Comparison of ENCODE assay signal across 21 cellular contexts in genomic region chr1:964691-965525, GRCh38. TPM values are rescaled to one million over a fixed set of nuclear protein-coding genes. Genes with fewer than 3 reads are reported as not detected.
DNase-seq lines count a peak whose midpoint lies in the region; ATAC-seq, FAIRE-seq and TF ChIP-seq lines count a peak whose summit lies in the region.
"Had no signal": no experiment of that assay in that cellular context is flagged by ENCODE, and none has a peak within 500 bp of the region (broad histone marks: within the 10 kb centered on the region; RNA-seq: fewer than 3 reads in every experiment).

No MANE protein-coding gene starts in this region.

- RAD21 ChIA-PET in HCT116 (lab: Charles Lee; ENCODE audit: low non-redundant PET in 1 of 2, low total read pairs in 2 of 2, uncharacterized antibody in 2 of 2, unreplicated experiment in 2 of 2), result no interaction called here

- peaks cover 24% of the 10 kb centered on the region; the same call in 1 of the 2 replicates for H3K79me2 ChIP-seq in HCT116 (ENCODE audit: insufficient read depth, low read length)

- H3K27me3 ChIP-seq in HCT116 (ENCODE audit: insufficient read depth, low read length) (no peaks in the 10 kb centered on the region), Panc1 (ENCODE audit: control insufficient read depth, insufficient read depth, low read length) (no peaks in the 10 kb centered on the region)

- H3K9me3 ChIP-seq in HCT116 (ENCODE audit: control insufficient read depth in 1 of 2, insufficient read depth in 1 of 2, low read depth in 1 of 2, low read length in 2 of 2) (no peaks in the 10 kb centered on the region; a peak in 1 of 4 replicates), Panc1 (ENCODE audit: control insufficient read depth, insufficient read depth, low read depth, low read length) (no peaks in the 10 kb centered on the region)
- H3K9me3 ChIP-seq: Caco-2 had no signal

- no peaks in the 10 kb centered on the region for H3K9me2 ChIP-seq in HCT116 (ENCODE audit: insufficient read depth)

- H3K4me3 ChIP-seq in HCT116 (replicated peaks in 1 of 2; ENCODE audit: low read depth in 1 of 2, low read length in 2 of 2) (peak overlapping the region in 1 of 2 experiments; percentile 74; a peak in 1 of 4 replicates), Panc1 (ENCODE audit: low read depth in 2 of 2, low read length in 2 of 2) (no peak overlapping the region), coronary artery (no peak overlapping the region)

- no peaks in the 10 kb centered on the region for H3K9me3 Mint-ChIP-seq in central memory CD8-positive, alpha-beta T cell
- H3K9me3 Mint-ChIP-seq in nephron, result no peaks in the 10 kb centered on the region

- peaks cover 7% of the 10 kb centered on the region for H3K36me3 Mint-ChIP-seq in central memory CD8-positive, alpha-beta T cell (ENCODE audit: insufficient read depth)
- peaks cover 4% of the 10 kb centered on the region for H3K36me3 Mint-ChIP-seq in nephron (ENCODE audit: low read depth)

- H3K27ac ChIP-seq in HCT116 (ENCODE audit: low read depth, low read length) (peak overlapping the region; percentile 100), Panc1 (ENCODE audit: low read length) (no peak overlapping the region), coronary artery (no peak overlapping the region)
- H3K27ac ChIP-seq: HL-60 had no signal

- H3K27ac Mint-ChIP-seq in central memory CD8-positive, alpha-beta T cell (ENCODE audit: low read depth), result no peak overlapping the region
- H3K27ac Mint-ChIP-seq in nephron, result no peak overlapping the region

- in situ Hi-C loops in Panc1 (cut with HindIII; ENCODE audit: low pct_unique_long_range_greater_than_20kb, low sequenced_read_pairs), result no loop called here

- H3K9ac ChIP-seq in HCT116 (ENCODE audit: low read length), result peak overlapping the region; percentile 94

- no peak for TF ChIP-seq CTCF in HCT116 (IDR thresholded peaks at IDR 0.05 in 2 of 3, conservative IDR thresholded peaks at IDR 0.05 in 1 of 3; ENCODE audit: borderline replicate concordance in 1 of 3, insufficient read depth in 1 of 3, low read depth in 2 of 3, low read length in 2 of 3)
- no peak for TF ChIP-seq CTCF in Panc1 (IDR thresholded peaks at IDR 0.05)
- TF ChIP-seq CTCF in nephron (IDR thresholded peaks at IDR 0.05; ENCODE audit: unreplicated experiment in 3 of 3), result no peak
- TF ChIP-seq CTCF in coronary artery (IDR thresholded peaks at IDR 0.05), result no peak

- no peaks in the 10 kb centered on the region for H3K27me3 Mint-ChIP-seq in central memory CD8-positive, alpha-beta T cell
- peaks cover 28% of the 10 kb centered on the region for H3K27me3 Mint-ChIP-seq in nephron (ENCODE audit: low read depth)

- H3K4me2 ChIP-seq in HCT116 (ENCODE audit: low read length), result peak overlapping the region; percentile 93

- no peaks in the 10 kb centered on the region for H3K4me1 Mint-ChIP-seq in central memory CD8-positive, alpha-beta T cell
- H3K4me1 Mint-ChIP-seq in nephron, result no peaks in the 10 kb centered on the region

- BruUV-seq in HCT116 (replicated peaks; lab: Mats Ljungman, UMichigan), result no TSS peak
- TSS peak; percentile 47 for BruUV-seq in Panc1 (replicated peaks; lab: Mats Ljungman, UMichigan)

- H3K36me3 ChIP-seq in HCT116 (ENCODE audit: control insufficient read depth in 1 of 2, insufficient read depth in 2 of 2, low read length in 2 of 2), result peaks cover 11 to 19% of the 10 kb centered on the region in 2 experiments; a peak in 3 of 4 replicates
- no peaks in the 10 kb centered on the region for H3K36me3 ChIP-seq in Panc1 (ENCODE audit: control insufficient read depth, insufficient read depth, low read length)

- TF ChIP-seq RAD21 in HCT116 (IDR thresholded peaks at IDR 0.05; ENCODE audit: low read depth), result no peak

- no peak overlapping the region for H2AFZ ChIP-seq in HCT116 (ENCODE audit: low read depth, low read length, poor library complexity, severe bottlenecking)

- no peak for FAIRE-seq in RCC 7860 (lab: Jason Lieb, UNC)

- no peaks in the 10 kb centered on the region for H4K20me1 ChIP-seq in HCT116 (ENCODE audit: insufficient read depth)

- H3K4me1 ChIP-seq in HCT116 (ENCODE audit: control insufficient read depth in 1 of 2, insufficient read depth in 2 of 2, low read length in 2 of 2) (peaks cover 21 to 41% of the 10 kb centered on the region in 2 experiments), Panc1 (ENCODE audit: control insufficient read depth, insufficient read depth, low read length) (peaks cover 13% of the 10 kb centered on the region)

- H3K4me3 Mint-ChIP-seq in central memory CD8-positive, alpha-beta T cell, result peak overlapping the region; percentile 40
- peak overlapping the region; percentile 52 to 83 (median 79) for H3K4me3 Mint-ChIP-seq in nephron
- H3K4me3 Mint-ChIP-seq: H9 had no signal

- CTCF ChIA-PET in HCT116 (lab: Charles Lee), result no interaction called here
- CTCF ChIA-PET in Panc1 (lab: Charles Lee), result no interaction called here

- DNase-seq in HCT116 (ENCODE audit: low read depth, low spot score) (no peak), Panc1 (ENCODE audit: low read depth, low spot score) (no peak), coronary artery (ENCODE audit: low spot score) (no peak), RCC 7860 (ENCODE audit: low spot score) (no peak), cerebellum (ENCODE audit: low spot score) (no peak)
- no peak for DNase-seq in central memory CD8-positive, alpha-beta T cell (ENCODE audit: low spot score in 2 of 2)
- DNase-seq: ACHN; AML-193; Caco-2; H9; KBM-7; MV-4-11; NCI-H1417; NCI-H2029; NCI-H2171 treated with DMSO at 0.1 percent for 48 hours; NCI-H446 treated with DMSO at 0.1 percent for 48 hours; NK-92 treated with Interleukin-12 subunit alpha and Interleukin-12 subunit beta, amount 100 ng/mL, for 24 hours had no signal

- ATAC-seq in HCT116, result no peak
- no peak for ATAC-seq in Panc1
- no peak for ATAC-seq in central memory CD8-positive, alpha-beta T cell (replicated peaks; ENCODE audit: extremely low read depth, poor library complexity, severe bottlenecking)

- intact Hi-C loops in HCT116 (cut with micrococcal nuclease) (loop anchor here (5.0 kb wide), 1 partner anchor 63 kb away; no protein-coding TSS in a partner anchor), Panc1 (cut with micrococcal nuclease; ENCODE audit: unreplicated experiment) (no loop called here)

- POLR2A ChIA-PET in HCT116 (lab: Charles Lee), result no interaction called here
- POLR2A ChIA-PET in Panc1 (lab: Charles Lee), result no interaction called here

- TF ChIP-seq POLR2A in HCT116 (IDR thresholded peaks at IDR 0.05; ENCODE audit: borderline replicate concordance, extremely low read depth, insufficient read depth, insufficient read length), result no peak

TF ChIP-seq in HCT116, 20 proteins besides CTCF, POLR2A, EP300 and RAD21 (continues in another document):
- TF ChIP-seq EGR1 (IDR thresholded peaks at IDR 0.05; ENCODE audit: low read depth) (no peak), CBX3 (IDR thresholded peaks at IDR 0.05; ENCODE audit: low read depth) (no peak), MAX (IDR thresholded peaks at IDR 0.05) (no peak), ELF1 (IDR thresholded peaks at IDR 0.05; ENCODE audit: borderline replicate concordance, low read depth) (no peak), POLR2AphosphoS5 (IDR thresholded peaks at IDR 0.05; ENCODE audit: low read depth, low read length) (no peak; the same call in 1 of the 2 replicates), ZFX (IDR thresholded peaks at IDR 0.05) (no peak), EZH2 (IDR thresholded peaks at IDR 0.05) (no peak), JUND (IDR thresholded peaks at IDR 0.05) (no peak), ZBTB33 (IDR thresholded peaks at IDR 0.05; ENCODE audit: extremely low read depth, insufficient replicate concordance, low read length) (no peak), TCF7L2 (IDR thresholded peaks at IDR 0.05; ENCODE audit: borderline replicate concordance, extremely low read depth, insufficient read depth, insufficient read length) (no peak), ATF3 (IDR thresholded peaks at IDR 0.05) (no peak)

RNA-seq across cellular contexts. Expression of gene PLEKHN1, which starts 1.4 kb away (rescaled TPM):
- total RNA-seq in HCT116 (2021; ENCODE audit: unreplicated experiment) (11.6 TPM), Panc1 (2021; ENCODE audit: unreplicated experiment) (9.8 TPM), cerebellum (not detected)
- 9.4 and 9.6 TPM in 2 replicates for polyA plus RNA-seq in HCT116 (2012)
- polyA plus RNA-seq in Panc1 (2012; ENCODE audit: insufficient read length), result 12.0 TPM
- total RNA-seq: OCI-LY7 had no signal

RNA-seq across cellular contexts. Expression of gene KLHL17, which starts 4.5 kb away (rescaled TPM):
- total RNA-seq in HCT116 (2021; ENCODE audit: unreplicated experiment) (100.0 TPM), Panc1 (2021; ENCODE audit: unreplicated experiment) (58.8 TPM), cerebellum (7.3 TPM)
- polyA plus RNA-seq in HCT116 (2012), result 58.8 and 68.9 TPM in 2 replicates
- polyA plus RNA-seq in Panc1 (2012; ENCODE audit: insufficient read length), result 82.0 TPM

RNA-seq across cellular contexts. Expression of gene NOC2L, which starts 5.9 kb away (rescaled TPM):
- 260 TPM for total RNA-seq in HCT116 (2021; ENCODE audit: unreplicated experiment)
- polyA plus RNA-seq in HCT116 (2012), result 169 and 185 TPM in 2 replicates
- total RNA-seq in Panc1 (2021; ENCODE audit: unreplicated experiment), result 193 TPM
- 179 TPM for polyA plus RNA-seq in Panc1 (2012; ENCODE audit: insufficient read length)
- total RNA-seq in cerebellum, result 30.2 TPM

RNA-seq across cellular contexts. Expression of gene PERM1, which starts 17.0 kb away (rescaled TPM):
- 0.39 TPM for total RNA-seq in HCT116 (2021; ENCODE audit: unreplicated experiment)
- 2.6 and 3.8 TPM in 2 replicates for polyA plus RNA-seq in HCT116 (2012)
- 1.5 TPM for total RNA-seq in Panc1 (2021; ENCODE audit: unreplicated experiment)
- polyA plus RNA-seq in Panc1 (2012; ENCODE audit: insufficient read length), result 4.7 TPM
- 0.18 TPM for total RNA-seq in cerebellum
- total RNA-seq: H9, OCI-LY7 had no signal
- polyA plus RNA-seq: CD14-positive monocyte had no signal

RNA-seq across cellular contexts. Expression of gene HES4, which starts 35.0 kb away (rescaled TPM):
- total RNA-seq in HCT116 (2021; ENCODE audit: unreplicated experiment) (145 TPM), Panc1 (2021; ENCODE audit: unreplicated experiment) (74.2 TPM), cerebellum (14.9 TPM)
- polyA plus RNA-seq in HCT116 (2012), result 88.1 and 110 TPM in 2 replicates
- polyA plus RNA-seq in Panc1 (2012; ENCODE audit: insufficient read length), result 67.0 TPM
- total RNA-seq: OCI-LY7 had no signal
